8 cellular contexts compared by ENCODE assay signal in the genomic region with DNA sequence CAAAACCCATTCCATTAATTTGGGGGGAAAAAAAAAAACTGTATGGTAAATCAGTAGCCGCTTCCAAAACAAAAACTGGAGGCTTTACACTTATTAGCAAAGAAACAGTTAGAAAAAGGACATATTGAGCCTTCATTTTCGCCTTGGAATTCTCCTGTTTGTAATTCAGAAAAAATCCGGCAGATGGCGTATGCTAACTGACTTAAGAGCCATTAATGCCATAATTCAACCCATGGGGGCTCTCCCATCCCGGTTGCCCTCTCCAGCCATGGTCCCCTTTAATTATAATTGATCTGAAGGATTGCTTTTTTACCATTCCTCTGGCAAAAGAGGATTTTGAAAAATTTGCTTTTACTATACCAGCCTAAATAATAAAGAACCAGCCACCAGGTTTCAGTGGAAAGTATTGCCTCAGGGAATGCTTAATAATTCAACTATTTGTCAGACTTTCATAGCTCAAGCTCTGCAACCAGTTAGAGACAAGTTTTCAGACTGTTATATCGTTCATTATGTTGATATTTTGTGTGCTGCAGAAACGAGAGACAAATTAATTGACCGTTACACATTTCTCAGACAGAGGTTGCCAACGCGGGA. TPM values are rescaled to one million over a fixed set of nuclear protein-coding genes. Genes with fewer than 3 reads are reported as not detected.
DNase-seq lines count a peak whose midpoint lies in the region; ATAC-seq, FAIRE-seq and TF ChIP-seq lines count a peak whose summit lies in the region.

No MANE protein-coding gene starts in this region.

- TF ChIP-seq CTCF in AG09309 (IDR thresholded peaks at IDR 0.05; ENCODE audit: control insufficient read depth, insufficient read depth, low read depth, low read length, missing control alignments), result peak; percentile 57
- TF ChIP-seq CTCF in K562 (IDR thresholded peaks at IDR 0.05 in 2 of 3, conservative IDR thresholded peaks at IDR 0.05 in 1 of 3; ENCODE audit: insufficient read depth in 2 of 3, low read depth in 1 of 3, low read length in 3 of 3), result peak; percentile 61 to 70 (median 67)
- TF ChIP-seq CTCF in lung (IDR thresholded peaks at IDR 0.05; ENCODE audit: control extremely low read depth, extremely low read depth), result peak; percentile 66

- H3K9me3 ChIP-seq in K562 (replicated peaks; ENCODE audit: control insufficient read depth, insufficient read depth, low read depth, low read length), result no peaks in the 10 kb centered on the region
- H3K9me3 ChIP-seq in lung (ENCODE audit: control insufficient read depth in 2 of 2, insufficient read depth in 1 of 2, low read length in 1 of 2), result no peaks in the 10 kb centered on the region

- in situ Hi-C loops in K562 (cut with MboI), result no loop called here

- no peaks in the 10 kb centered on the region for H3K79me2 ChIP-seq in K562 (ENCODE audit: control insufficient read depth, insufficient read depth, low read length)

- WGBS in K562 (ENCODE audit: insufficient coverage, low coverage, missing lambda C conversion rate), result 26% methylated on average over 10 of the region's 10 CpGs
- 34 to 41% methylated on average over 10 of the region's 10 CpGs for WGBS in lung, 2 donors

- no peak for TF ChIP-seq POLR2A in K562 (conservative IDR thresholded peaks at IDR 0.05)

- no peak for TF ChIP-seq EP300 in K562 (IDR thresholded peaks at IDR 0.05; ENCODE audit: low read length)

- peak; percentile 48 to 54 for TF ChIP-seq RAD21 in K562 (CRISPR knock-in tag; conservative IDR thresholded peaks at IDR 0.05 in 1 of 2, IDR thresholded peaks at IDR 0.05 in 1 of 2)

- DNase-seq in AG09309 (ENCODE audit: low read depth) (no peak), HCEC 1CT (peak; percentile 49), K562 (ENCODE audit: extremely low read depth in 1 of 4, low spot score in 3 of 4) (peak in 3 of 4 experiments; percentile 8 to 68 (median 13)), lung (ENCODE audit: low spot score) (peak; percentile 38), NCI-H146 (lab: John Stamatoyannopoulos, UW) (no peak), anterior cingulate cortex (lab: John Stamatoyannopoulos, UW) (no peak), cortex of kidney (lab: John Stamatoyannopoulos, UW) (no peak), NK-92 (lab: John Stamatoyannopoulos, UW; ENCODE audit: unreplicated experiment) (no peak)

- POLR2A ChIA-PET in K562 (lab: Yijun Ruan, JAX), result no interaction called here

- H3K4me3 ChIP-seq in AG09309 (ENCODE audit: control insufficient read depth, low read depth, low read length) (no peak overlapping the region), K562 (no peak overlapping the region), lung (no peak overlapping the region)

- intact Hi-C loops in K562 (cut with micrococcal nuclease), result loop anchor here (2.0 kb wide), 1 partner anchor 107 kb away; no protein-coding TSS in a partner anchor

- H3K27me3 ChIP-seq in K562 (ENCODE audit: control insufficient read depth in 2 of 2, insufficient read depth in 2 of 2, low read length in 2 of 2) (no peaks in the 10 kb centered on the region), lung (ENCODE audit: control insufficient read depth, insufficient read depth) (no peaks in the 10 kb centered on the region)

- H3K36me3 ChIP-seq in K562 (ENCODE audit: control insufficient read depth, insufficient read depth, low read length), result no peaks in the 10 kb centered on the region
- H3K36me3 ChIP-seq in lung (ENCODE audit: control insufficient read depth in 2 of 2, insufficient read depth in 2 of 2, low read length in 2 of 2), result no peaks in the 10 kb centered on the region

- BruUV-seq in K562 (replicated peaks; lab: Mats Ljungman, UMichigan), result no TSS peak

- H3K27ac ChIP-seq in K562 (ENCODE audit: extremely low read depth, low read depth, low read length) (no peak overlapping the region), lung (ENCODE audit: low read depth in 1 of 2, low read length in 1 of 2) (no peak overlapping the region)

- no peak overlapping the region for H3K9ac ChIP-seq in K562 (ENCODE audit: insufficient read depth in 1 of 2, low read depth in 2 of 2, low read length in 2 of 2)

- no peak overlapping the region for H2AFZ ChIP-seq in K562 (ENCODE audit: low read depth, low read length)

- H3K9me1 ChIP-seq in K562 (ENCODE audit: control insufficient read depth, insufficient read depth, low read length), result no peaks in the 10 kb centered on the region

- CTCF ChIA-PET in K562 (lab: Yijun Ruan, JAX; ENCODE audit: low intra/inter-chr PET ratio), result interaction anchor here (0.6 to 1.7 kb wide), 2 partner anchors 529 to 840 kb away, joined by 3 to 10 read pairs; no protein-coding TSS in a partner anchor

- peak; percentile 69 for FAIRE-seq in K562 (lab: Jason Lieb, UNC)

- no peaks in the 10 kb centered on the region for H4K20me1 ChIP-seq in K562 (replicated peaks; ENCODE audit: control insufficient read depth, insufficient read depth, low read length)

- H3K4me2 ChIP-seq in K562 (ENCODE audit: insufficient read depth, low read length), result no peak overlapping the region

- no peak for ATAC-seq in K562
- ATAC-seq in lung (ENCODE audit: insufficient read depth, low FRiP score), result no peak

- peaks cover 2 to 4% of the 10 kb centered on the region in 2 experiments; a peak in 3 of 5 replicates for H3K4me1 ChIP-seq in K562 (replicated peaks in 1 of 2; ENCODE audit: control insufficient read depth in 2 of 2, insufficient read depth in 2 of 2, low read length in 2 of 2)
- H3K4me1 ChIP-seq in lung (ENCODE audit: control insufficient read depth in 2 of 2, insufficient read depth in 2 of 2, low read length in 2 of 2), result no peaks in the 10 kb centered on the region

TF ChIP-seq in K562, 482 proteins besides CTCF, POLR2A, EP300 and RAD21 (continues in another document):
- TF ChIP-seq HOXB6 (CRISPR knock-in tag; IDR thresholded peaks at IDR 0.05; ENCODE audit: borderline replicate concordance), result no peak

RNA-seq across cellular contexts. Expression of a gene that starts 9.4 kb away (rescaled TPM):
- total RNA-seq in K562 (2011; cell fraction: chromatin; rRNA removed; ENCODE audit: low replicate concordance), result 302 and 379 TPM in 2 replicates
- total RNA-seq in K562 (2011; cell fraction: nucleolus; rRNA removed), result 502 and 519 TPM in 2 replicates
- 556 and 741 TPM in 2 replicates for total RNA-seq in K562 (2011; cell fraction: nucleoplasm; rRNA removed)
- total RNA-seq in K562 (2014; rRNA removed) (2,157 and 4,237 TPM in 2 replicates), K562 (2014; rRNA removed; fragmentation: Illumina TruSeq; extraction: Trizol) (1,726 and 1,992 TPM in 2 replicates), K562 (2015; rRNA removed; fragmentation: Illumina TruSeq; extraction: Trizol) (1,831 and 1,892 TPM in 2 replicates), K562 (2021) (1,401 and 1,590 TPM in 2 replicates), lung (1,000 to 10,000 TPM in 1 of 2 donors, 100 to 1,000 TPM in 1; 883 to 1,468 TPM)
- polyA plus RNA-seq in K562 (2011; rRNA removed) (1,776 and 1,804 TPM in 2 replicates), K562 (2014; fragmentation: Illumina TruSeq; extraction: Trizol) (2,147 and 2,288 TPM in 2 replicates), K562 (2014; fragmentation: Nextera tagmentation; extraction: Ambion mirVana) (1,000 to 10,000 TPM; 1,189 to 1,198 TPM), K562 (2014; rRNA removed) (4,750 and 5,417 TPM in 2 replicates), lung (1,000 to 10,000 TPM; 1,147 to 4,516 TPM)
- polyA plus RNA-seq in K562 (2011; cell fraction: cytosol; rRNA removed), result 424 and 746 TPM in 2 replicates
- polyA plus RNA-seq in K562 (2011; cell fraction: nucleus; rRNA removed), result 459 and 780 TPM in 2 replicates
- 1,572 and 2,137 TPM in 2 replicates for polyA plus RNA-seq in K562 (2012)
- polyA minus RNA-seq in K562 (2011; rRNA and poly(A)+ RNA removed), result 621 and 719 TPM in 2 replicates
- polyA minus RNA-seq in K562 (2011; cell fraction: cytosol; rRNA and poly(A)+ RNA removed), result 317 and 358 TPM in 2 replicates
- 175 and 332 TPM in 2 replicates for polyA minus RNA-seq in K562 (2011; cell fraction: nucleus; rRNA and poly(A)+ RNA removed)

RNA-seq across cellular contexts. Expression of a gene that starts 18.9 kb away (rescaled TPM):
- total RNA-seq in K562 (2011; cell fraction: chromatin; rRNA removed; ENCODE audit: low replicate concordance), result 32.5 and 111 TPM in 2 replicates
- 22.2 and 32.0 TPM in 2 replicates for total RNA-seq in K562 (2011; cell fraction: nucleolus; rRNA removed)
- total RNA-seq in K562 (2011; cell fraction: nucleoplasm; rRNA removed), result 39.2 and 53.8 TPM in 2 replicates
- total RNA-seq in K562 (2014; rRNA removed) (23.7 and 23.8 TPM in 2 replicates), K562 (2014; rRNA removed; fragmentation: Illumina TruSeq; extraction: Trizol) (26.2 and 28.2 TPM in 2 replicates), K562 (2015; rRNA removed; fragmentation: Illumina TruSeq; extraction: Trizol) (25.1 and 26.3 TPM in 2 replicates), K562 (2021) (21.4 and 21.5 TPM in 2 replicates), lung (10 to 100 TPM; 14.3 to 42.5 TPM)
- polyA plus RNA-seq in K562 (2011; rRNA removed) (25.3 and 31.9 TPM in 2 replicates), K562 (2014; fragmentation: Illumina TruSeq; extraction: Trizol) (18.8 and 20.9 TPM in 2 replicates), K562 (2014; fragmentation: Nextera tagmentation; extraction: Ambion mirVana) (1 to 10 TPM; 6.2 to 7.2 TPM), K562 (2014; rRNA removed) (15.7 and 16.2 TPM in 2 replicates), lung (1 to 10 TPM; 7.5 to 9.3 TPM)
- 6.1 and 8.5 TPM in 2 replicates for polyA plus RNA-seq in K562 (2011; cell fraction: cytosol; rRNA removed)
- 17.0 and 18.8 TPM in 2 replicates for polyA plus RNA-seq in K562 (2011; cell fraction: nucleus; rRNA removed)
- 12.9 and 13.6 TPM in 2 replicates for polyA plus RNA-seq in K562 (2012)
- polyA minus RNA-seq in K562 (2011; rRNA and poly(A)+ RNA removed), result 56.1 and 62.4 TPM in 2 replicates
- 23.7 and 26.0 TPM in 2 replicates for polyA minus RNA-seq in K562 (2011; cell fraction: cytosol; rRNA and poly(A)+ RNA removed)
- 26.4 and 30.4 TPM in 2 replicates for polyA minus RNA-seq in K562 (2011; cell fraction: nucleus; rRNA and poly(A)+ RNA removed)

RNA-seq across cellular contexts. Expression of a gene that starts 28.5 kb away (rescaled TPM):
- total RNA-seq in K562 (2011; cell fraction: chromatin; rRNA removed; ENCODE audit: low replicate concordance), result 6.5 and 17.2 TPM in 2 replicates
- 4.3 and 4.5 TPM in 2 replicates for total RNA-seq in K562 (2011; cell fraction: nucleolus; rRNA removed)
- 6.2 and 10.3 TPM in 2 replicates for total RNA-seq in K562 (2011; cell fraction: nucleoplasm; rRNA removed)
- 3.6 and 4.3 TPM in 2 replicates for total RNA-seq in K562 (2014; rRNA removed)
- total RNA-seq in K562 (2014; rRNA removed; fragmentation: Illumina TruSeq; extraction: Trizol), result 10.1 and 12.1 TPM in 2 replicates
- 8.2 and 8.5 TPM in 2 replicates for total RNA-seq in K562 (2015; rRNA removed; fragmentation: Illumina TruSeq; extraction: Trizol)
- 7.1 and 7.7 TPM in 2 replicates for total RNA-seq in K562 (2021)
- 2.2 and 2.5 TPM in 2 replicates for polyA plus RNA-seq in K562 (2011; rRNA removed)
- polyA plus RNA-seq in K562 (2011; cell fraction: cytosol; rRNA removed), result 0.67 and 1.8 TPM in 2 replicates
- 2.7 and 2.9 TPM in 2 replicates for polyA plus RNA-seq in K562 (2011; cell fraction: nucleus; rRNA removed)
- polyA plus RNA-seq in K562 (2012), result 2.4 and 3.0 TPM in 2 replicates
- polyA plus RNA-seq in K562 (2014; fragmentation: Illumina TruSeq; extraction: Trizol), result 4.4 TPM in 2 replicates
- 1 to 10 TPM; 2.0 to 3.2 TPM for polyA plus RNA-seq in K562 (2014; fragmentation: Nextera tagmentation; extraction: Ambion mirVana)
- 2.6 and 3.5 TPM in 2 replicates for polyA plus RNA-seq in K562 (2014; rRNA removed)
- polyA minus RNA-seq in K562 (2011; rRNA and poly(A)+ RNA removed), result 8.8 and 10.8 TPM in 2 replicates
- 3.8 and 4.9 TPM in 2 replicates for polyA minus RNA-seq in K562 (2011; cell fraction: cytosol; rRNA and poly(A)+ RNA removed)
- 4.2 and 5.1 TPM in 2 replicates for polyA minus RNA-seq in K562 (2011; cell fraction: nucleus; rRNA and poly(A)+ RNA removed)
- 10 to 100 TPM; 11.1 to 21.0 TPM for total RNA-seq in lung
- polyA plus RNA-seq in lung, result 1 to 10 TPM; 1.9 to 2.1 TPM

Comparison
In these comparisons a context has a peak if more than half of its experiments do, and no peak if none do; other contexts are left out.
1. DNase-seq: peak in HCEC 1CT (single experiment), K562 (3 of 4) and lung (single experiment); none in AG09309 (single experiment), NCI-H146 (single experiment), anterior cingulate cortex (0 of 58), cortex of kidney (single experiment) and NK-92 (single experiment).
2. Peak in every context shown above with its lines, with median percentiles within 50 percentile points of each other: CTCF ChIP-seq.